Comparison of ENCODE assay signal across 21 cellular contexts in genomic region chr22:46703166-46703995, GRCh38.
"Had no signal": no experiment of that assay in that cellular context is flagged by ENCODE, and none has a peak within 500 bp of the region (broad histone marks: within the 10 kb centered on the region; RNA-seq: fewer than 3 reads in every experiment).

No MANE protein-coding gene starts in this region.

- H3K4me3 Mint-ChIP-seq: activated naive CD4-positive, alpha-beta T cell treated with anti-CD3 and anti-CD28 coated beads for 36 hours; activated T-cell treated with anti-CD3 and anti-CD28 coated beads, Interleukin-2, amount 50 U/mL, for 72 hours; neural crest cell had no signal

- DNase-seq: activated CD4-positive, CD25-positive, alpha-beta regulatory T cell treated with anti-CD3 and anti-CD28 coated beads, Interleukin-2, amount 50 U/mL, for 72 hours; activated CD8-positive, alpha-beta memory T cell treated with anti-CD3 and anti-CD28 coated beads, Interleukin-2, amount 50 U/mL, for 48 hours; activated effector memory CD4-positive, alpha-beta T cell treated with Interleukin-2 at 50 U/mL for 16 hours; activated naive CD4-positive, alpha-beta T cell treated with anti-CD3 and anti-CD28 coated beads for 36 hours; activated T-cell treated with anti-CD3 and anti-CD28 coated beads, Interleukin-2, amount 50 U/mL, for 72 hours; body of pancreas; foreskin fibroblast; kidney glomerular epithelial cell; naive B cell; stimulated activated CD4-positive, alpha-beta T cell treated with anti-CD3 and anti-CD28 coated beads, Interleukin-4, amount 100 ng/mL, for 1 hour; stimulated activated naive CD4-positive, alpha-beta T cell treated with Interleukin-2 at 50 U/mL for 16 hours; substantia nigra; T-helper 2 cell; thyroid gland; upper lobe of right lung had no signal

- H3K9me3 Mint-ChIP-seq: activated naive CD4-positive, alpha-beta T cell treated with anti-CD3 and anti-CD28 coated beads for 36 hours; activated T-cell treated with anti-CD3 and anti-CD28 coated beads, Interleukin-2, amount 50 U/mL, for 72 hours; neural crest cell had no signal

- H3K27me3 ChIP-seq: body of pancreas, cardiac muscle cell, left lung, thyroid gland, upper lobe of right lung had no signal

- H3K27ac Mint-ChIP-seq: activated naive CD4-positive, alpha-beta T cell treated with anti-CD3 and anti-CD28 coated beads for 36 hours; activated T-cell treated with anti-CD3 and anti-CD28 coated beads, Interleukin-2, amount 50 U/mL, for 72 hours; progenitor cell of endocrine pancreas had no signal

- H3K4me3 ChIP-seq: body of pancreas, cardiac muscle cell, left lung, lung, thyroid gland, upper lobe of right lung had no signal

- H3K27ac ChIP-seq: body of pancreas, cardiac muscle cell, left lung, thyroid gland, upper lobe of right lung, VCaP had no signal

- H3K9me3 ChIP-seq: body of pancreas, left lung, thyroid gland, upper lobe of right lung had no signal

- H3K27me3 Mint-ChIP-seq: naive B cell had no signal

- ATAC-seq: activated T-cell treated with anti-CD3 and anti-CD28 coated beads, Interleukin-2, amount 50 U/mL, for 72 hours; body of pancreas; left lung; upper lobe of right lung had no signal

- H3K4me1 ChIP-seq: left lung, thyroid gland, upper lobe of right lung had no signal
